9 cellular contexts compared by ENCODE assay signal in the genomic region with DNA sequence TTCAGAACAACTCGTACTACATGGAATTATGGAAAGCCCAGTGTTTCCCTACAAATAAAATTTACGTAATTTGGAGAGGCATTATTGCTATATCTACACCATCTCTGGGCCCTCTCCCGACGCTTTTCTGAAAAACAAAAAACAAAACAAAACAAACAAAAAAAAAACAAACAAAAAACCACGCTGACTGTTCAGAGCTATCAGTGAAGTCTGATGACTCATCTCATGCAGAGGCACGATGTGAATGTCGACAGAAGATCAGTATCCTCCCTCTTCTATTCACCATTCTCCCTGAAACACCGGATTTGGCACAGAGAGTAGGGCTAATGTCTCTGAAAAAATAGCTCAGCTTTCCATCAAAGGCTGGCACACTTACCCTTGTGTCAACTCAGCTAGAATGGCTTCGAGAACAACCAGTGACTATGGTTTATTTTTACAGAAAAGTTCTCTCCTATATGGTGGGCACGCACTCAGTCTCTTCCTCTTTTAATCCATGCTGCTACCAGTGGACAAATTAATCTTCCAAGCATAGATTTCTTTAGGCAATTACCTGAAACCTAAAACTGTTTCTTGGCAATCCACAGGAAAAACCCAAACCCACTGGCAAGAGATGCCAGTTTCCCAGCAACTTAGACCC.
A peak's percentile ranks its signal among the peaks of the same experiment; 100 is the strongest.
DNase-seq lines count a peak whose midpoint lies in the region; FAIRE-seq and TF ChIP-seq lines count a peak whose summit lies in the region.
"Had no signal": no experiment of that assay in that cellular context is flagged by ENCODE, and none has a peak within 500 bp of the region (broad histone marks: within the 10 kb centered on the region; RNA-seq: fewer than 3 reads in every experiment).

No MANE protein-coding gene starts in this region.

- no peaks in the 10 kb centered on the region for H3F3A ChIP-seq in DOHH2 (ENCODE audit: control insufficient read depth, insufficient read depth)

- no peak for TF ChIP-seq CTCF in DOHH2 (IDR thresholded peaks at IDR 0.05; ENCODE audit: low read depth, low read length, poor library complexity, severe bottlenecking)
- TF ChIP-seq CTCF in parathyroid adenoma (IDR thresholded peaks at IDR 0.05): no peak

- no peaks in the 10 kb centered on the region for H3K27me3 ChIP-seq in DOHH2 (ENCODE audit: control insufficient read depth, low read length)
- H3K27me3 ChIP-seq in effector memory CD4-positive, alpha-beta T cell (replicated peaks; ENCODE audit: control insufficient read depth, insufficient read depth, low read length, poor library complexity, severe bottlenecking): no peaks in the 10 kb centered on the region
- no peaks in the 10 kb centered on the region for H3K27me3 ChIP-seq in parathyroid adenoma (ENCODE audit: control insufficient read depth, insufficient read depth, low read length)

- no peaks in the 10 kb centered on the region for H3K9me3 ChIP-seq in DOHH2 (ENCODE audit: control insufficient read depth, insufficient read depth, low read length)
- H3K9me3 ChIP-seq in effector memory CD4-positive, alpha-beta T cell (ENCODE audit: control insufficient read depth, low read length): no peaks in the 10 kb centered on the region
- no peaks in the 10 kb centered on the region for H3K9me3 ChIP-seq in parathyroid adenoma (ENCODE audit: control insufficient read depth, low read length)

- FAIRE-seq in RCC 7860 (lab: Jason Lieb, UNC): no peak
- FAIRE-seq: frontal cortex had no signal

- POLR2A ChIA-PET in HEK293T (lab: Yijun Ruan, JAX): no interaction called here

- no peak overlapping the region for H3K9ac ChIP-seq in parathyroid adenoma

- no peaks in the 10 kb centered on the region for H3K9me2 ChIP-seq in DOHH2 (replicated peaks; ENCODE audit: control insufficient read depth, low read length)

- H3K27ac ChIP-seq in DOHH2 (ENCODE audit: low read depth, low read length): no peak overlapping the region
- peak overlapping the region; percentile 89 for H3K27ac ChIP-seq in effector memory CD4-positive, alpha-beta T cell (ENCODE audit: insufficient read depth, low read length, poor library complexity, severe bottlenecking)
- no peak overlapping the region for H3K27ac ChIP-seq in parathyroid adenoma

- peak; percentile 34 for DNase-seq in OCI-M1 (lab: John Stamatoyannopoulos, UW)
- no peak for DNase-seq in effector memory CD4-positive, alpha-beta T cell
- no peak for DNase-seq in HEK293T (ENCODE audit: extremely low spot score)
- no peak for DNase-seq in stimulated activated CD4-positive, alpha-beta T cell treated with anti-CD3 and anti-CD28 coated beads, Interleukin-12 subunit alpha, Interleukin-12 subunit beta, amount 100 ng/mL, for 4 hours
- DNase-seq in RCC 7860 (ENCODE audit: low spot score): no peak
- no peak for DNase-seq in GM19240 (ENCODE audit: insufficient read length, low spot score)

- CTCF ChIA-PET in HEK293T (lab: Yijun Ruan, JAX): no interaction called here

- peaks cover 18% of the 10 kb centered on the region for H3K4me1 ChIP-seq in DOHH2 (ENCODE audit: control insufficient read depth, low read length)
- H3K4me1 ChIP-seq in effector memory CD4-positive, alpha-beta T cell (ENCODE audit: control insufficient read depth, insufficient read depth, low read length, poor library complexity, severe bottlenecking): peaks cover 53% of the 10 kb centered on the region
- no peaks in the 10 kb centered on the region for H3K4me1 ChIP-seq in parathyroid adenoma

- H3K4me2 ChIP-seq in DOHH2 (ENCODE audit: low read length): peak overlapping the region; percentile 79
- peak overlapping the region; percentile 74 for H3K4me2 ChIP-seq in parathyroid adenoma (ENCODE audit: low read length)

- H3K36me3 ChIP-seq in DOHH2 (ENCODE audit: control insufficient read depth, low read length): peaks cover 15% of the 10 kb centered on the region
- H3K36me3 ChIP-seq in effector memory CD4-positive, alpha-beta T cell (ENCODE audit: control insufficient read depth, insufficient read depth, low read length): peaks cover 3% of the 10 kb centered on the region
- no peaks in the 10 kb centered on the region for H3K36me3 ChIP-seq in parathyroid adenoma (ENCODE audit: control insufficient read depth, insufficient read depth, low read length)

- peaks cover 15% of the 10 kb centered on the region for H4K20me1 ChIP-seq in DOHH2 (ENCODE audit: control insufficient read depth, insufficient read depth, low read depth, low read length)

- H3K79me2 ChIP-seq in DOHH2 (ENCODE audit: control insufficient read depth, low read length) (peaks cover 42% of the 10 kb centered on the region), parathyroid adenoma (peaks cover 27% of the 10 kb centered on the region)

- H2AFZ ChIP-seq in parathyroid adenoma: no peak overlapping the region

- H3K4me3 ChIP-seq in DOHH2 (ENCODE audit: low read length): peak overlapping the region; percentile 87
- H3K4me3 ChIP-seq in effector memory CD4-positive, alpha-beta T cell (ENCODE audit: insufficient read depth, low read depth, low read length, poor library complexity, severe bottlenecking): peak overlapping the region; percentile 85
- H3K4me3 ChIP-seq in parathyroid adenoma (ENCODE audit: low read depth, low read length): peak overlapping the region; percentile 95

TF ChIP-seq in HEK293T, 16 proteins besides CTCF, POLR2A, EP300 and RAD21:
- TF ChIP-seq FOXA1 (IDR thresholded peaks at IDR 0.05) (no peak), HDGF (IDR thresholded peaks at IDR 0.05; ENCODE audit: borderline replicate concordance) (no peak), NFRKB (IDR thresholded peaks at IDR 0.05) (no peak), FOXK2 (IDR thresholded peaks at IDR 0.05) (no peak), ZNF384 (IDR thresholded peaks at IDR 0.05) (no peak), ARNT (IDR thresholded peaks at IDR 0.05) (no peak), SP1 (IDR thresholded peaks at IDR 0.05) (no peak), PKNOX1 (IDR thresholded peaks at IDR 0.05) (no peak), BHLHE40 (IDR thresholded peaks at IDR 0.05; ENCODE audit: borderline replicate concordance) (no peak), SUZ12 (IDR thresholded peaks at IDR 0.05) (no peak), ELF4 (IDR thresholded peaks at IDR 0.05) (no peak), L3MBTL2 (conservative IDR thresholded peaks at IDR 0.05) (no peak), LEF1 (IDR thresholded peaks at IDR 0.05; ENCODE audit: borderline replicate concordance) (no peak), CTBP1 (IDR thresholded peaks at IDR 0.05; ENCODE audit: borderline replicate concordance) (no peak), FOXM1 (IDR thresholded peaks at IDR 0.05; ENCODE audit: borderline replicate concordance) (no peak), TARDBP (IDR thresholded peaks at IDR 0.05) (no peak)
